Comparison of ENCODE assay signal across 9 cellular contexts in the genomic region with DNA sequence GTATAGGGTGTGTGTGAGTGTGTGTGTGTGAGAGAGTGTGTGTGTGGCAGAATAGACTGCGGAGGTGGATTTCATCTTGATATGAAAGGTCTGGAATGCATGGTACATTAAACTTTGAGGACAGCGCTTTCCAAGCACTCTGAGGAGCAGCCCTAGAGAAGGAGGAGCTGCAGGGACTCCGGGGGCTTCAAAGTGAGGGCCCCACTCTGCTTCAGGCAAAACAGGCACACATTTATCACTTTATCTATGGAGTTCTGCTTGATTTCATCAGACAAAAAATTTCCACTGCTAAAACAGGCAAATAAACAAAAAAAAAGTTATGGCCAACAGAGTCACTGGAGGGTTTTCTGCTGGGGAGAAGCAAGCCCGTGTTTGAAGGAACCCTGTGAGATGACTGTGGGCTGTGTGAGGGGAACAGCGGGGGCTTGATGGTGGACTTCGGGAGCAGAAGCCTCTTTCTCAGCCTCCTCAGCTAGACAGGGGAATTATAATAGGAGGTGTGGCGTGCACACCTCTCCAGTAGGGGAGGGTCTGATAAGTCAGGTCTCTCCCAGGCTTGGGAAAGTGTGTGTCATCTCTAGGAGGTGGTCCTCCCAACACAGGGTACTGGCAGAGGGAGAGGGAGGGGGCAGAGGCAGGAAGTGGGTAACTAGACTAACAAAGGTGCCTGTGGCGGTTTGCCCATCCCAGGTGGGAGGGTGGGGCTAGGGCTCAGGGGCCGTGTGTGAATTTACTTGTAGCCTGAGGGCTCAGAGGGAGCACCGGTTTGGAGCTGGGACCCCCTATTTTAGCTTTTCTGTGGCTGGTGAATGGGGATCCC. TPM values are rescaled to one million over a fixed set of nuclear protein-coding genes. Genes with fewer than 3 reads are reported as not detected.
A peak's percentile ranks its signal among the peaks of the same experiment; 100 is the strongest.
DNase-seq lines count a peak whose midpoint lies in the region; ATAC-seq and TF ChIP-seq lines count a peak whose summit lies in the region.
"Had no signal": no experiment of that assay in that cellular context is flagged by ENCODE, and none has a peak within 500 bp of the region (broad histone marks: within the 10 kb centered on the region; RNA-seq: fewer than 3 reads in every experiment).

No MANE protein-coding gene starts in this region.

- intact Hi-C loops in colonic mucosa (cut with DNase I), result no loop called here
- intact Hi-C loops in ovary (cut with DNase I), result no loop called here

- ATAC-seq in GM18873 (IDR thresholded peaks at IDR 0.05; ENCODE audit: low FRiP score, unreplicated experiment), result no peak
- ATAC-seq in HG02763 (IDR thresholded peaks at IDR 0.05; ENCODE audit: unreplicated experiment), result no peak

- H3K9me3 ChIP-seq in KOPT-K1 (ENCODE audit: insufficient read depth, low read length, poor library complexity, severe bottlenecking) (no peaks in the 10 kb centered on the region), colonic mucosa (no peaks in the 10 kb centered on the region), ovary (no peaks in the 10 kb centered on the region)
- H3K9me3 ChIP-seq: right lobe of liver had no signal

- 56 to 65% (median 61%) methylated on average over 10 of the region's 10 CpGs for WGBS in ovary, 3 donors

- H3K9ac ChIP-seq in colonic mucosa (ENCODE audit: low read depth in 2 of 2, low read length in 2 of 2), result no peak overlapping the region

- H3K27me3 ChIP-seq in colonic mucosa, result no peaks in the 10 kb centered on the region
- H3K27me3 ChIP-seq in ovary, result no peaks in the 10 kb centered on the region
- H3K27me3 ChIP-seq: right lobe of liver had no signal

- no peak for TF ChIP-seq POLR2A in ovary (IDR thresholded peaks at IDR 0.05)

- H3K27ac ChIP-seq in KOPT-K1 (ENCODE audit: low read depth, low read length, poor library complexity, severe bottlenecking) (peak overlapping the region; percentile 99), colonic mucosa (no peak overlapping the region), ovary (no peak overlapping the region)
- H3K27ac ChIP-seq: right lobe of liver had no signal

- H3K36me3 ChIP-seq in KOPT-K1 (ENCODE audit: insufficient read depth, low read length) (peaks cover 52% of the 10 kb centered on the region), colonic mucosa (no peaks in the 10 kb centered on the region), ovary (no peaks in the 10 kb centered on the region)
- H3K36me3 ChIP-seq: right lobe of liver had no signal

- no peak for TF ChIP-seq CTCF in colonic mucosa (IDR thresholded peaks at IDR 0.05)
- TF ChIP-seq CTCF in ovary (IDR thresholded peaks at IDR 0.05), result no peak

- peak; percentile 84 for DNase-seq in T-helper 22 cell (ENCODE audit: low read depth)
- DNase-seq in colonic mucosa, result peak; percentile 77
- peak; percentile 55 to 61 for DNase-seq in stimulated activated CD4-positive, alpha-beta T cell treated with anti-CD3 and anti-CD28 coated beads, Interleukin-2, amount 100 ng/mL, for 48 hours
- no peak for DNase-seq in 8988T
- no peak for DNase-seq in ovary
- DNase-seq: right lobe of liver had no signal

- TF ChIP-seq EP300 in ovary (IDR thresholded peaks at IDR 0.05), result no peak

- H3K4me1 ChIP-seq in colonic mucosa (no peaks in the 10 kb centered on the region), ovary (ENCODE audit: insufficient read depth) (no peaks in the 10 kb centered on the region)
- H3K4me1 ChIP-seq: right lobe of liver had no signal

- H3K4me3 ChIP-seq in colonic mucosa (no peak overlapping the region), ovary (no peak overlapping the region)
- H3K4me3 ChIP-seq: right lobe of liver had no signal

RNA-seq across cellular contexts. Expression of a gene that starts 18.3 kb away (rescaled TPM):
- total RNA-seq in colonic mucosa (100 to 1,000 TPM; 226 to 291 TPM), ovary (100 to 1,000 TPM in 1 of 7 donors, 10 to 100 TPM in 6; 52.9 to 107 (median 89.2) TPM)
- 100 to 1,000 TPM in 1 of 2 donors, 10 to 100 TPM in 1; 66.7 to 101 TPM for polyA plus RNA-seq in ovary

RNA-seq across cellular contexts. Expression of a gene that starts 22.5 kb away (rescaled TPM):
- total RNA-seq in colonic mucosa (10 to 100 TPM in 1 of 2 donors, 1 to 10 TPM in 1; 3.7 to 24.7 TPM), ovary (1 to 10 TPM in 3 of 7 donors, under 1 TPM in 4; 0.35 to 1.4 (median 0.92) TPM)
- polyA plus RNA-seq in ovary, result 1 to 10 TPM in 1 of 2 donors, under 1 TPM in 1; 0.69 to 2.8 TPM

RNA-seq across cellular contexts. Expression of a gene that starts 26.6 kb away (rescaled TPM):
- total RNA-seq in colonic mucosa (1 to 10 TPM; 4.2 to 5.5 TPM), ovary (1 to 10 TPM in 6 of 7 donors, not detected in 1; 1.5 to 7.8 (median 3.6) TPM)
- 1 to 10 TPM; 2.3 to 3.4 TPM for polyA plus RNA-seq in ovary

RNA-seq across cellular contexts. Expression of a gene that starts 51.4 kb away (rescaled TPM):
- total RNA-seq in colonic mucosa, result 100 to 1,000 TPM; 142 to 264 TPM
- total RNA-seq in ovary, result 100 to 1,000 TPM; 140 to 194 (median 161) TPM
- polyA plus RNA-seq in ovary, result 100 to 1,000 TPM; 189 to 272 TPM

RNA-seq across cellular contexts. Expression of a gene that starts 51.4 kb away (rescaled TPM):
- 10 to 100 TPM; 20.3 to 27.0 TPM for total RNA-seq in colonic mucosa
- 10 to 100 TPM; 11.6 to 34.6 (median 24.6) TPM for total RNA-seq in ovary
- polyA plus RNA-seq in ovary, result 10 to 100 TPM in 1 of 2 donors, 1 to 10 TPM in 1; 9.4 to 13.8 TPM

Comparison
In these comparisons a context has a peak if more than half of its experiments do, and no peak if none do; other contexts are left out.
1. DNase-seq: peak in T-helper 22 cell (single experiment), colonic mucosa (single experiment) and stimulated activated CD4-positive, alpha-beta T cell treated with anti-CD3 and anti-CD28 coated beads, Interleukin-2, amount 100 ng/mL, for 48 hours (2 of 2); none in 8988T (single experiment) and ovary (0 of 5).